ENCODE assay signal across 10 cellular contexts in the genomic region with DNA sequence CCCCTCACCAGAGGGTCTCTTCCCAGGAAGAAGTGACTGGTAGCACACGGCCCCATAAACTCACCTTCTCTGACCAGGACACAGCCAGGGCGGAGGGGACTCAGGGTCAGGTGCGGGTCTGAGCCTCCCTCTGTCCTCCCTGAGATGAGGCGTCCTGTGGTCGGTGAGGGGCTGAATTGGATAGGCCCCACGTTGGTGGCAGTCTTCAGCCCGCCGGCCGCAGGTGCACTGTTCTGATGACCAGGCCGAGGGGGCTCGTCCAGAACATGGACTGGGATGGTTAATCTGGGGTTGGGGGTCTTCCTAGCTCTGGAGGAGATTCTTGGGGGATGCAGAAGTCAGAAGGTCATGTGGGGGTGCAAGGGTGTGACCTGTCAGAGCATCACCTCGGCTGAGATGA.
"Had no signal": no experiment of that assay in that cellular context is flagged by ENCODE, and none has a peak within 500 bp of the region (broad histone marks: within the 10 kb centered on the region; RNA-seq: fewer than 3 reads in every experiment).

No MANE protein-coding gene starts in this region.

- H3K4me1 ChIP-seq: HAP-1 had no signal

- H3K27ac ChIP-seq: GM23248 had no signal

- H2AFZ ChIP-seq: GM23248, GM23338 had no signal

- H3K4me2 ChIP-seq: GM23338 had no signal

- FAIRE-seq: H54 had no signal

- H3K9me3 ChIP-seq: HAP-1 had no signal

- ATAC-seq: GM23338, HCT116 had no signal

- DNase-seq: GM23248, GOT3, H7, H9, HCEC 1CT, HFFc6 had no signal

- H3K9ac ChIP-seq: GM23248 had no signal

- H3K4me3 ChIP-seq: GM23248, GM23338, HAP-1 had no signal

- H3K36me3 ChIP-seq: HAP-1 had no signal
